Comparison of ENCODE assay signal across 14 cellular contexts in genomic region chr2:6881516-6881915, GRCh38. TPM values are rescaled to one million over a fixed set of nuclear protein-coding genes. Genes with fewer than 3 reads are reported as not detected.
"Had no signal": no experiment of that assay in that cellular context is flagged by ENCODE, and none has a peak within 500 bp of the region (broad histone marks: within the 10 kb centered on the region; RNA-seq: fewer than 3 reads in every experiment).

No MANE protein-coding gene starts in this region.

- H3K36me3 ChIP-seq: ascending aorta, spleen, thoracic aorta, upper lobe of right lung had no signal

- H3K27me3 ChIP-seq: ascending aorta, spleen, upper lobe of right lung had no signal

- DNase-seq: activated gamma-delta T cell; activated T-cell treated with anti-CD3 and anti-CD28 coated beads, Interleukin-2, amount 50 U/mL, for 4 hours; cortex of kidney; foreskin melanocyte; glutamatergic neuron; retina; spleen; stimulated activated naive B cell treated with anti-CD40 and anti-IgM and Interleukin-4, amounts not matched to agents 10 μg/mL and 1 μg/mL and 100 μg/mL, for 72 hours; upper lobe of right lung had no signal

- ATAC-seq: stimulated activated naive B cell treated with anti-CD40 and anti-IgM and Interleukin-4, amounts not matched to agents 10 μg/mL and 1 μg/mL and 100 μg/mL, for 72 hours; upper lobe of right lung; WTC11 had no signal

- H3K27ac ChIP-seq: ascending aorta, spleen, thoracic aorta, upper lobe of right lung had no signal

- H3K27ac Mint-ChIP-seq: stimulated activated naive B cell treated with anti-CD40 and anti-IgM and Interleukin-4, amounts not matched to agents 10 μg/mL and 1 μg/mL and 100 μg/mL, for 72 hours; WTC11 had no signal

- H3K4me3 ChIP-seq: ascending aorta, lung, spleen, thoracic aorta, upper lobe of right lung had no signal

- H3K9me3 Mint-ChIP-seq: activated T-cell treated with anti-CD3 and anti-CD28 coated beads, Interleukin-2, amount 50 U/mL, for 4 hours; stimulated activated naive B cell treated with anti-CD40 and anti-IgM and Interleukin-4, amounts not matched to agents 10 μg/mL and 1 μg/mL and 100 μg/mL, for 72 hours had no signal

- H3K9me3 ChIP-seq: ascending aorta, spleen, thoracic aorta, upper lobe of right lung had no signal

- H3K4me1 Mint-ChIP-seq: neural crest cell, WTC11 had no signal

- H3K4me3 Mint-ChIP-seq: neural crest cell; stimulated activated naive B cell treated with anti-CD40 and anti-IgM and Interleukin-4, amounts not matched to agents 10 μg/mL and 1 μg/mL and 100 μg/mL, for 72 hours; WTC11 had no signal

RNA-seq across cellular contexts. Expression of gene RSAD2, which starts 3.9 kb away (rescaled TPM):
- total RNA-seq: WTC11 had no signal
